In the genomic region with DNA sequence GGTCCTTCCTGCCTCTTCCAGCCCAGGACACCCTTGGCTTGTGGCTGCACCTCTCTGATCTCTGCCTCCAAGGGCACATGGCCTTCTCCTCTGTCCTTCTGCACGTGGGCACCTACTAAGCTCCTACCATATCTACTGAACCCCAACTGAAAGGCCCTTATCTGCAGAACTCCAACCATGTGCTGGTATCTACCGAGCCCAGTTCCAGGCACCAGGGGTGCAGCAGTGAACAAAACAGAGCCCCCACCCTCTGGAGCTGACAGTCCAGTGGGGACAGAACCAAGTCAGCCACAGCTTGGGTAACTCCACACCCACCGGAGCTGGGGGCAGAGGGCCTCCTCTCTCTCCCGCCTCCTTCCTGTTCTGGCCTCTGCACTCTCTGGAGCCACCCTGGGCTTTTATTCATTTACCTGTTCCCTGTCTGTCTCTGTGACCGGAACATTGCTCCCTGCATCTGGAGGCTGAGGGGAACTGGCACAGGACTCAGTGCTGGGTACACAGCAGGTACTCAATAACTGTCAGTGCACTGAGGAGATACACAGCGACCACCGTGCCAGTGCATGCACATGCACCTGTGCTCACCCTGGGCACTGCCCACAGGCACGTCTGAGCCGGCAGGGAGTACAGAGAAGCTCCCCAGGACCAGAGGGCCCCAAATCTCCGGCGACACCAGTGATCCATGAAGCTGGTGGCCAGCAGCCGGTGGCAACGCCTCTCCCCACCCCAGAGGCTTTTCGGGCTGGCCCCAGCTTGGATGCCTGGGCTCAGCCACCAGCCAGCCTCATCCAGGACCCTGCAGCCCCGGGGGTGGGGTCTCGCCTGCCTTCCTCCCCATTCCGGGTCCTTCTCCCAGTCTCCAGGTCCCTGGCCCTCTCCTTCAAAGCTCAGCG, we compare ENCODE assay signal across 13 cellular contexts. TPM values are rescaled to one million over a fixed set of nuclear protein-coding genes. Genes with fewer than 3 reads are reported as not detected.
A peak's percentile ranks its signal among the peaks of the same experiment; 100 is the strongest.
DNase-seq lines count a peak whose midpoint lies in the region; ATAC-seq, FAIRE-seq and TF ChIP-seq lines count a peak whose summit lies in the region.
"Had no signal": no experiment of that assay in that cellular context is flagged by ENCODE, and none has a peak within 500 bp of the region (broad histone marks: within the 10 kb centered on the region; RNA-seq: fewer than 3 reads in every experiment).

No MANE protein-coding gene starts in this region.

- H3K36me3 ChIP-seq in K562 (ENCODE audit: control insufficient read depth, insufficient read depth, low read length) (peaks cover 28% of the 10 kb centered on the region; the same call in 1 of the 3 replicates), right lobe of liver (no peaks in the 10 kb centered on the region), upper lobe of left lung (no peaks in the 10 kb centered on the region), aorta (ENCODE audit: control insufficient read depth in 1 of 2, insufficient read depth in 2 of 2, low read length in 1 of 2) (no peaks in the 10 kb centered on the region)
- H3K36me3 ChIP-seq: neutrophil had no signal

- H3K27me3 Mint-ChIP-seq in activated T-cell treated with anti-CD3 and anti-CD28 coated beads, Interleukin-2, amount 50 U/mL, for 4 hours (ENCODE audit: low read depth): no peaks in the 10 kb centered on the region
- H3K27me3 Mint-ChIP-seq: activated B cell treated with CpG ODN at 0.5 μM for 24 hours; activated naive CD4-positive, alpha-beta T cell treated with anti-CD3 and anti-CD28 coated beads, Interleukin-2, amount 50 U/mL, for 24 hours had no signal

- H2AFZ ChIP-seq in K562 (ENCODE audit: low read depth, low read length): no peak overlapping the region

- H3K27me3 ChIP-seq in K562 (ENCODE audit: control insufficient read depth in 2 of 2, insufficient read depth in 2 of 2, low read length in 2 of 2) (no peaks in the 10 kb centered on the region), right lobe of liver (no peaks in the 10 kb centered on the region), upper lobe of left lung (no peaks in the 10 kb centered on the region), aorta (ENCODE audit: control insufficient read depth in 1 of 2, insufficient read depth in 2 of 2, low read length in 1 of 2) (no peaks in the 10 kb centered on the region)
- H3K27me3 ChIP-seq: neutrophil had no signal

- no TSS peak for BruUV-seq in K562 (replicated peaks; lab: Mats Ljungman, UMichigan)

- WGBS in K562 (ENCODE audit: insufficient coverage, low coverage, missing lambda C conversion rate): 4% methylated on average over 17 of the region's 18 CpGs
- 47% methylated on average over 4 of the region's 18 CpGs for WGBS in right lobe of liver (ENCODE audit: insufficient coverage, low coverage, low lambda C conversion rate, missing lambda C conversion rate)
- 61 to 70% methylated on average over 9 to 14 of the region's 18 CpGs for WGBS in upper lobe of left lung, 2 donors
- WGBS in aorta, 2 donors: 70 to 73% methylated on average over 18 of the region's 18 CpGs

- TF ChIP-seq CTCF in K562 (IDR thresholded peaks at IDR 0.05 in 2 of 3, conservative IDR thresholded peaks at IDR 0.05 in 1 of 3; ENCODE audit: insufficient read depth in 2 of 3, low read depth in 1 of 3, low read length in 3 of 3): no peak
- no peak for TF ChIP-seq CTCF in right lobe of liver (IDR thresholded peaks at IDR 0.05)
- no peak for TF ChIP-seq CTCF in upper lobe of left lung (IDR thresholded peaks at IDR 0.05)

- peak overlapping the region; percentile 94 for H3K4me2 ChIP-seq in K562 (ENCODE audit: insufficient read depth, low read length)

- H3K9me3 Mint-ChIP-seq in activated T-cell treated with anti-CD3 and anti-CD28 coated beads, Interleukin-2, amount 50 U/mL, for 4 hours: no peaks in the 10 kb centered on the region
- H3K9me3 Mint-ChIP-seq: activated B cell treated with CpG ODN at 0.5 μM for 24 hours; activated naive CD4-positive, alpha-beta T cell treated with anti-CD3 and anti-CD28 coated beads, Interleukin-2, amount 50 U/mL, for 24 hours; H9 had no signal

- no peak for DNase-seq in activated T-cell treated with anti-CD3 and anti-CD28 coated beads, Interleukin-2, amount 50 U/mL, for 4 hours
- DNase-seq in activated T-cell treated with anti-CD3 and anti-CD28 coated beads for 4 hours (no peak), K562 (ENCODE audit: extremely low read depth in 1 of 4, low spot score in 3 of 4) (peak in 2 of 4 experiments; percentile 55 to 80), right lobe of liver (no peak), upper lobe of left lung (no peak), SK-N-DZ (ENCODE audit: low spot score) (no peak), aorta (no peak)
- DNase-seq: activated B cell treated with CpG ODN at 0.5 μM for 24 hours, H9, NCI-H526 treated with DMSO at 0.1 percent for 48 hours had no signal

- no peaks in the 10 kb centered on the region for H3K36me3 Mint-ChIP-seq in activated T-cell treated with anti-CD3 and anti-CD28 coated beads, Interleukin-2, amount 50 U/mL, for 4 hours (ENCODE audit: insufficient read depth)
- H3K36me3 Mint-ChIP-seq: activated naive CD4-positive, alpha-beta T cell treated with anti-CD3 and anti-CD28 coated beads, Interleukin-2, amount 50 U/mL, for 24 hours had no signal

- intact Hi-C loops in K562 (cut with micrococcal nuclease): no loop called here
- intact Hi-C loops in right lobe of liver (cut with DNase I): no loop called here
- intact Hi-C loops in aorta (cut with DNase I): no loop called here

- H4K20me1 ChIP-seq in K562 (replicated peaks; ENCODE audit: control insufficient read depth, insufficient read depth, low read length): peaks cover 11% of the 10 kb centered on the region; the same call in 1 of the 2 replicates

- TF ChIP-seq RAD21 in K562 (CRISPR knock-in tag; conservative IDR thresholded peaks at IDR 0.05 in 1 of 2, IDR thresholded peaks at IDR 0.05 in 1 of 2): no peak

- H3K9ac ChIP-seq in K562 (ENCODE audit: insufficient read depth in 1 of 2, low read depth in 2 of 2, low read length in 2 of 2): peak overlapping the region; percentile 75 to 97

- H3K4me3 Mint-ChIP-seq in activated T-cell treated with anti-CD3 and anti-CD28 coated beads, Interleukin-2, amount 50 U/mL, for 4 hours: peak overlapping the region; percentile 7

- no peak for TF ChIP-seq POLR2A in K562 (conservative IDR thresholded peaks at IDR 0.05)
- no peak for TF ChIP-seq POLR2A in right lobe of liver (IDR thresholded peaks at IDR 0.05)
- no peak for TF ChIP-seq POLR2A in upper lobe of left lung (IDR thresholded peaks at IDR 0.05)

- TF ChIP-seq EP300 in K562 (IDR thresholded peaks at IDR 0.05; ENCODE audit: low read length) (peak; percentile 55; the same call in 1 of the 2 replicates), upper lobe of left lung (IDR thresholded peaks at IDR 0.05) (no peak)

- H3K9me1 ChIP-seq in K562 (ENCODE audit: control insufficient read depth, insufficient read depth, low read length): no peaks in the 10 kb centered on the region

- CTCF ChIA-PET in K562 (lab: Yijun Ruan, JAX; ENCODE audit: low intra/inter-chr PET ratio): no interaction called here

- peaks cover 16% of the 10 kb centered on the region for H3K4me1 Mint-ChIP-seq in activated T-cell treated with anti-CD3 and anti-CD28 coated beads, Interleukin-2, amount 50 U/mL, for 4 hours (ENCODE audit: low read depth)

- in situ Hi-C loops in K562 (cut with MboI): no loop called here

- POLR2A ChIA-PET in K562 (lab: Yijun Ruan, JAX): interaction anchor here (0.5 to 2.3 kb wide), 5 partner anchors 9 to 97 kb away, joined by 3 to 9 read pairs (median 4); no protein-coding TSS in a partner anchor

- H3K79me2 ChIP-seq in K562 (ENCODE audit: control insufficient read depth, insufficient read depth, low read length): peaks cover 83% of the 10 kb centered on the region

- H3K4me1 ChIP-seq in K562 (replicated peaks in 1 of 2; ENCODE audit: control insufficient read depth in 2 of 2, insufficient read depth in 2 of 2, low read length in 2 of 2): peaks cover 32 to 93% of the 10 kb centered on the region in 2 experiments
- H3K4me1 ChIP-seq in right lobe of liver: peaks cover 0 to 42% (median 10%) of the 10 kb centered on the region in 4 donors
- peaks cover 67 to 89% (median 77%) of the 10 kb centered on the region in 4 donors for H3K4me1 ChIP-seq in upper lobe of left lung
- no peaks in the 10 kb centered on the region for H3K4me1 ChIP-seq in aorta (ENCODE audit: control insufficient read depth in 1 of 2, insufficient read depth in 2 of 2, low read length in 2 of 2)

- H3K27ac ChIP-seq in K562 (ENCODE audit: extremely low read depth, low read depth, low read length): peak overlapping the region; percentile 85
- no peak overlapping the region for H3K27ac ChIP-seq in right lobe of liver
- H3K27ac ChIP-seq in upper lobe of left lung: peak overlapping the region in 3 of 4 donors; percentile 80 to 92 (median 91)
- no peak overlapping the region for H3K27ac ChIP-seq in aorta (ENCODE audit: low read depth in 1 of 2, low read length in 2 of 2)
- H3K27ac ChIP-seq: neutrophil had no signal

- H3K9me3 ChIP-seq in K562 (replicated peaks; ENCODE audit: control insufficient read depth, insufficient read depth, low read depth, low read length): no peaks in the 10 kb centered on the region
- H3K9me3 ChIP-seq in right lobe of liver: no peaks in the 10 kb centered on the region
- H3K9me3 ChIP-seq in upper lobe of left lung: no peaks in the 10 kb centered on the region
- H3K9me3 ChIP-seq in aorta (ENCODE audit: control insufficient read depth, low read length): no peaks in the 10 kb centered on the region
- H3K9me3 ChIP-seq: neutrophil had no signal

- peak; percentile 80 for FAIRE-seq in K562 (lab: Jason Lieb, UNC)

- peak overlapping the region; percentile 92 for H3K4me3 ChIP-seq in K562
- H3K4me3 ChIP-seq in right lobe of liver: peak overlapping the region; percentile 63 to 76 (median 64)
- peak overlapping the region in 3 of 4 donors; percentile 85 to 96 (median 90) for H3K4me3 ChIP-seq in upper lobe of left lung
- H3K4me3 ChIP-seq in aorta (ENCODE audit: low read length in 2 of 2): no peak overlapping the region

- no peak for ATAC-seq in activated T-cell treated with anti-CD3 and anti-CD28 coated beads, Interleukin-2, amount 50 U/mL, for 4 hours
- ATAC-seq in K562 (no peak), right lobe of liver (no peak), upper lobe of left lung (ENCODE audit: low FRiP score in 2 of 2) (no peak), HG03159 (IDR thresholded peaks at IDR 0.05; ENCODE audit: unreplicated experiment) (no peak), aorta (ENCODE audit: low FRiP score) (no peak)

RNA-seq across cellular contexts. Expression of a gene that starts 2.0 kb away (rescaled TPM):
- total RNA-seq in activated T-cell treated with anti-CD3 and anti-CD28 coated beads, Interleukin-2, amount 50 U/mL, for 4 hours: 1 to 10 TPM; 1.3 to 2.7 (median 1.4) TPM
- total RNA-seq in K562 (2011; cell fraction: chromatin; rRNA removed; ENCODE audit: low replicate concordance): 266 and 844 TPM in 2 replicates
- total RNA-seq in K562 (2011; cell fraction: nucleolus; rRNA removed): 502 and 577 TPM in 2 replicates
- total RNA-seq in K562 (2011; cell fraction: nucleoplasm; rRNA removed): 359 and 406 TPM in 2 replicates
- 59.0 and 71.5 TPM in 2 replicates for total RNA-seq in K562 (2014; rRNA removed)
- 6.9 and 9.5 TPM in 2 replicates for total RNA-seq in K562 (2014; rRNA removed; fragmentation: Illumina TruSeq; extraction: Trizol)
- total RNA-seq in K562 (2015; rRNA removed; fragmentation: Illumina TruSeq; extraction: Trizol): 26.9 and 32.7 TPM in 2 replicates
- total RNA-seq in K562 (2021): 102 and 103 TPM in 2 replicates
- polyA plus RNA-seq in K562 (2011; rRNA removed): 17.0 and 42.5 TPM in 2 replicates
- 14.6 and 28.0 TPM in 2 replicates for polyA plus RNA-seq in K562 (2011; cell fraction: cytosol; rRNA removed)
- 444 and 528 TPM in 2 replicates for polyA plus RNA-seq in K562 (2011; cell fraction: nucleus; rRNA removed)
- 61.2 and 74.6 TPM in 2 replicates for polyA plus RNA-seq in K562 (2012)
- 13.2 and 29.8 TPM in 2 replicates for polyA plus RNA-seq in K562 (2014; fragmentation: Illumina TruSeq; extraction: Trizol)
- 1 to 10 TPM; 1.8 to 2.2 TPM for polyA plus RNA-seq in K562 (2014; fragmentation: Nextera tagmentation; extraction: Ambion mirVana)
- polyA plus RNA-seq in K562 (2014; rRNA removed): 91.2 and 99.3 TPM in 2 replicates
- 53.2 and 57.7 TPM in 2 replicates for polyA minus RNA-seq in K562 (2011; rRNA and poly(A)+ RNA removed)
- polyA minus RNA-seq in K562 (2011; cell fraction: cytosol; rRNA and poly(A)+ RNA removed): 17.9 and 22.2 TPM in 2 replicates
- 91.7 and 109 TPM in 2 replicates for polyA minus RNA-seq in K562 (2011; cell fraction: nucleus; rRNA and poly(A)+ RNA removed)
- total RNA-seq in right lobe of liver: 10 to 100 TPM in 5 of 6 experiments, 1 to 10 TPM in 1; 8.2 to 23.8 (median 13.6) TPM
- total RNA-seq in upper lobe of left lung: 10 to 100 TPM; 17.8 to 67.1 (median 42.4) TPM
- not detected in 2 replicates for polyA plus RNA-seq in SK-N-DZ (2014; cell fraction: cytosol; rRNA removed)
- polyA plus RNA-seq in SK-N-DZ (2014; cell fraction: nucleus; rRNA removed): 0.18 and 1.5 TPM in 2 replicates
- total RNA-seq in aorta: 10 to 100 TPM; 41.7 to 70.3 TPM
- polyA plus RNA-seq in aorta: 100 to 1,000 TPM in 1 of 2 donors, 10 to 100 TPM in 1; 57.7 to 346 TPM

RNA-seq across cellular contexts. Expression of a gene that starts 46.9 kb away (rescaled TPM):
- 100 to 1,000 TPM; 110 to 126 (median 119) TPM for total RNA-seq in activated T-cell treated with anti-CD3 and anti-CD28 coated beads, Interleukin-2, amount 50 U/mL, for 4 hours
- 67.2 and 276 TPM in 2 replicates for total RNA-seq in K562 (2011; cell fraction: chromatin; rRNA removed; ENCODE audit: low replicate concordance)
- total RNA-seq in K562 (2011; cell fraction: nucleolus; rRNA removed): 199 and 200 TPM in 2 replicates
- total RNA-seq in K562 (2011; cell fraction: nucleoplasm; rRNA removed): 92.5 and 92.7 TPM in 2 replicates
- total RNA-seq in K562 (2014; rRNA removed) (34.9 and 39.7 TPM in 2 replicates), K562 (2014; rRNA removed; fragmentation: Illumina TruSeq; extraction: Trizol) (4.1 and 6.8 TPM in 2 replicates), K562 (2015; rRNA removed; fragmentation: Illumina TruSeq; extraction: Trizol) (19.2 and 20.1 TPM in 2 replicates), K562 (2021) (105 and 119 TPM in 2 replicates), right lobe of liver (10 to 100 TPM; 30.1 to 49.6 (median 41.2) TPM), upper lobe of left lung (100 to 1,000 TPM in 2 of 6 donors, 10 to 100 TPM in 4; 38.6 to 215 (median 72.3) TPM), aorta (10 to 100 TPM; 56.4 to 77.9 TPM)
- polyA plus RNA-seq in K562 (2011; rRNA removed) (12.0 and 28.0 TPM in 2 replicates), K562 (2014; fragmentation: Illumina TruSeq; extraction: Trizol) (18.5 and 66.3 TPM in 2 replicates), K562 (2014; fragmentation: Nextera tagmentation; extraction: Ambion mirVana) (1 to 10 TPM in 1 of 2 experiments, under 1 TPM in 1; 0.34 to 1.7 TPM), K562 (2014; rRNA removed) (46.7 and 55.1 TPM in 2 replicates), aorta (100 to 1,000 TPM in 1 of 2 donors, 10 to 100 TPM in 1; 17.2 to 109 TPM)
- polyA plus RNA-seq in K562 (2011; cell fraction: cytosol; rRNA removed): 17.5 and 46.7 TPM in 2 replicates
- polyA plus RNA-seq in K562 (2011; cell fraction: nucleus; rRNA removed): 146 and 297 TPM in 2 replicates
- polyA plus RNA-seq in K562 (2012): 62.7 and 64.6 TPM in 2 replicates
- 9.8 and 11.1 TPM in 2 replicates for polyA minus RNA-seq in K562 (2011; rRNA and poly(A)+ RNA removed)
- 38.7 and 69.3 TPM in 2 replicates for polyA minus RNA-seq in K562 (2011; cell fraction: cytosol; rRNA and poly(A)+ RNA removed)
- 52.6 and 57.9 TPM in 2 replicates for polyA minus RNA-seq in K562 (2011; cell fraction: nucleus; rRNA and poly(A)+ RNA removed)
- polyA plus RNA-seq in SK-N-DZ (2014; cell fraction: cytosol; rRNA removed): 42.2 and 44.8 TPM in 2 replicates
- 127 and 147 TPM in 2 replicates for polyA plus RNA-seq in SK-N-DZ (2014; cell fraction: nucleus; rRNA removed)

Comparison
In these comparisons a context has a peak if more than half of its experiments do, and no peak if none do; other contexts are left out.
1. H3K27ac ChIP-seq: peak in K562 (single experiment) and upper lobe of left lung (3 of 4); none in right lobe of liver (0 of 3) and aorta (0 of 2).
2. H3K4me3 ChIP-seq: peak in K562 (single experiment), right lobe of liver (3 of 3) and upper lobe of left lung (3 of 4); none in aorta (0 of 2).